In the genomic region with DNA sequence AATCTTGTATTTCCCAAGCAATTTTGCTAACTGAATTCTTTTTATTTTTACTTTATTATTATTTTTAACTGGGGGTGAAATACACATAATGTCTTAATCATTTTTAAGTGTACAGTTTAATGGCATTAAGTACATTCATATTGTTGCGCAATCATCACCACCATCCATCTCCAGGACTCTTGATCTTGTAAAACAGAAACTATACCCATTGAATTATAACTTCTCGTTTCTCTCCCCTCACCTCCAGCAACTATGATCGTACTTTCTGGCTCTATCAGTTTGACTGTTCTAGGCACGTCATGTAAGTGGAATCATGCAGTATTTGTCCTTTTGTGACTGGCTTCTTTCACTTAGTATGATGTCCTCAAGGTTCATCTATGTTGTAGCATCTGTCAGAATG, we compare ENCODE assay signal across 20 cellular contexts.
"Had no signal": no experiment of that assay in that cellular context is flagged by ENCODE, and none has a peak within 500 bp of the region (broad histone marks: within the 10 kb centered on the region; RNA-seq: fewer than 3 reads in every experiment).

No MANE protein-coding gene starts in this region.

- H3K9me3 ChIP-seq: gastrocnemius medialis, mucosa of descending colon, neutrophil, psoas muscle, testis, tibial nerve, upper lobe of right lung, vagina had no signal

- H3K4me3 ChIP-seq: dorsolateral prefrontal cortex, gastrocnemius medialis, mucosa of descending colon, psoas muscle, testis, tibial nerve, upper lobe of right lung, vagina had no signal

- DNase-seq: dorsolateral prefrontal cortex; effector CD8-positive, alpha-beta T cell; gastrocnemius medialis; islet precursor cell; mucosa of descending colon; naive thymus-derived CD8-positive, alpha-beta T cell; psoas muscle; retina; stimulated activated CD4-positive, alpha-beta T cell treated with anti-CD3 and anti-CD28 coated beads, Interleukin-2, amount 100 ng/mL, for 24 hours; stimulated activated CD4-positive, alpha-beta T cell treated with anti-CD3 and anti-CD28 coated beads, Interleukin-4, amount 100 ng/mL, for 4 hours; stimulated activated naive B cell treated with anti-CD40 and anti-IgM and Interleukin-4, amounts not matched to agents 10 μg/mL and 1 μg/mL and 100 μg/mL, for 72 hours; stimulated activated naive CD8-positive, alpha-beta T cell treated with anti-CD3 and anti-CD28 coated beads, Interleukin-15, amount 100 ng/mL, for 72 hours; testis; upper lobe of right lung had no signal

- H3K36me3 ChIP-seq: gastrocnemius medialis, neutrophil, tibial nerve, upper lobe of right lung, vagina had no signal

- H3K36me3 Mint-ChIP-seq: naive thymus-derived CD8-positive, alpha-beta T cell; stimulated activated naive B cell treated with anti-CD40 and anti-IgM and Interleukin-4, amounts not matched to agents 10 μg/mL and 1 μg/mL and 100 μg/mL, for 72 hours had no signal

- H3K27me3 ChIP-seq: dorsolateral prefrontal cortex, gastrocnemius medialis, neutrophil, testis, tibial nerve, upper lobe of right lung, vagina had no signal

- H3K4me1 ChIP-seq: gastrocnemius medialis, psoas muscle, testis, tibial nerve, upper lobe of right lung, vagina had no signal

- ATAC-seq: esophagus mucosa; gastrocnemius medialis; left lobe of liver; mucosa of descending colon; naive thymus-derived CD8-positive, alpha-beta T cell; psoas muscle; sciatic nerve; stimulated activated naive B cell treated with anti-CD40 and anti-IgM and Interleukin-4, amounts not matched to agents 10 μg/mL and 1 μg/mL and 100 μg/mL, for 72 hours; stimulated activated naive CD8-positive, alpha-beta T cell treated with anti-CD3 and anti-CD28 coated beads, Interleukin-15, amount 100 ng/mL, for 72 hours; upper lobe of right lung had no signal

- H3K27ac ChIP-seq: dorsolateral prefrontal cortex, gastrocnemius medialis, neutrophil, psoas muscle, testis, tibial nerve, upper lobe of right lung, vagina had no signal

- H3K4me1 Mint-ChIP-seq: naive thymus-derived CD8-positive, alpha-beta T cell; stimulated activated naive B cell treated with anti-CD40 and anti-IgM and Interleukin-4, amounts not matched to agents 10 μg/mL and 1 μg/mL and 100 μg/mL, for 72 hours; stimulated activated naive CD8-positive, alpha-beta T cell treated with anti-CD3 and anti-CD28 coated beads, Interleukin-15, amount 100 ng/mL, for 72 hours had no signal

- H3K4me3 Mint-ChIP-seq: naive thymus-derived CD8-positive, alpha-beta T cell; stimulated activated naive B cell treated with anti-CD40 and anti-IgM and Interleukin-4, amounts not matched to agents 10 μg/mL and 1 μg/mL and 100 μg/mL, for 72 hours; stimulated activated naive CD8-positive, alpha-beta T cell treated with anti-CD3 and anti-CD28 coated beads, Interleukin-15, amount 100 ng/mL, for 72 hours had no signal
